9 cellular contexts compared by ENCODE assay signal in genomic region chr18:3603460-3604259, GRCh38.
DNase-seq lines count a peak whose midpoint lies in the region; ATAC-seq, FAIRE-seq and TF ChIP-seq lines count a peak whose summit lies in the region.
"Had no signal": no experiment of that assay in that cellular context is flagged by ENCODE, and none has a peak within 500 bp of the region (broad histone marks: within the 10 kb centered on the region; RNA-seq: fewer than 3 reads in every experiment).

No MANE protein-coding gene starts in this region.

- H3K4me3 Mint-ChIP-seq in activated T-cell treated with anti-CD3 and anti-CD28 coated beads, Interleukin-2, amount 50 U/mL, for 72 hours = no peak overlapping the region

- peaks cover 15 to 36% (median 24%) of the 10 kb centered on the region in 3 donors for H3K4me1 ChIP-seq in pancreas

- no peak for DNase-seq in GM12864 (ENCODE audit: low read depth)
- DNase-seq in NCI-H2196 treated with DMSO at 0.1 percent for 48 hours (lab: John Stamatoyannopoulos, UW; ENCODE audit: unreplicated experiment) = peak; percentile 59
- DNase-seq in activated T-cell treated with anti-CD3 and anti-CD28 coated beads, Interleukin-2, amount 50 U/mL, for 72 hours = peak; percentile 38 to 46
- no peak for DNase-seq in Right ventricle myocardium superior
- peak in 4 of 6 donors; percentile 63 to 75 (median 72) for DNase-seq in pancreas
- DNase-seq in germinal center (ENCODE audit: low spot score) = no peak
- no peak for DNase-seq in stimulated activated CD4-positive, alpha-beta T cell treated with anti-CD3 and anti-CD28 coated beads, Interleukin-15, amount 100 ng/mL, for 24 hours

- TF ChIP-seq CTCF in 22Rv1 (IDR thresholded peaks at IDR 0.05) (no peak), GM12864 (IDR thresholded peaks at IDR 0.05; ENCODE audit: low read depth, low read length, missing control alignments) (no peak), pancreas (IDR thresholded peaks at IDR 0.05) (no peak)

- H3K27ac ChIP-seq in 22Rv1 (peak overlapping the region; percentile 58), pancreas (peak overlapping the region; percentile 58 to 95 (median 76))

- FAIRE-seq in pancreas (lab: Jason Lieb, UNC) = no peak
- FAIRE-seq: frontal cortex had no signal

- H3K27me3 Mint-ChIP-seq in activated T-cell treated with anti-CD3 and anti-CD28 coated beads, Interleukin-2, amount 50 U/mL, for 72 hours (ENCODE audit: low read depth) = no peaks in the 10 kb centered on the region

- no peaks in the 10 kb centered on the region for H3K27me3 ChIP-seq in pancreas

- H3K36me3 ChIP-seq in pancreas = no peaks in the 10 kb centered on the region

- no peaks in the 10 kb centered on the region for H3K9me3 ChIP-seq in pancreas

- peak; percentile 55 to 63 for ATAC-seq in activated T-cell treated with anti-CD3 and anti-CD28 coated beads, Interleukin-2, amount 50 U/mL, for 72 hours (replicated peaks in 1 of 2)
- peak; percentile 69 for ATAC-seq in Right ventricle myocardium superior (ENCODE audit: poor library complexity)
- ATAC-seq in pancreas = peak; percentile 71 to 83 (median 81)

- no peak overlapping the region for H3K27ac Mint-ChIP-seq in activated T-cell treated with anti-CD3 and anti-CD28 coated beads, Interleukin-2, amount 50 U/mL, for 72 hours

- peaks cover 24% of the 10 kb centered on the region for H3K4me1 Mint-ChIP-seq in activated T-cell treated with anti-CD3 and anti-CD28 coated beads, Interleukin-2, amount 50 U/mL, for 72 hours (ENCODE audit: low read depth)

- peaks cover 2 to 3% of the 10 kb centered on the region in 2 donors for H3K36me3 Mint-ChIP-seq in activated T-cell treated with anti-CD3 and anti-CD28 coated beads, Interleukin-2, amount 50 U/mL, for 72 hours (ENCODE audit: insufficient read depth in 2 of 2)

- no peaks in the 10 kb centered on the region for H3K9me3 Mint-ChIP-seq in activated T-cell treated with anti-CD3 and anti-CD28 coated beads, Interleukin-2, amount 50 U/mL, for 72 hours

- 7 to 10% methylated on average over 12 of the region's 12 CpGs for WGBS in pancreas, 2 donors

- H3K4me3 ChIP-seq in GM12864 (ENCODE audit: low read depth, low read length) (peak overlapping the region; percentile 12; the same call in 1 of the 2 replicates), pancreas (peak overlapping the region in 2 of 4 donors; percentile 24 to 30)

- intact Hi-C loops in Right ventricle myocardium superior (cut with DNase I) = no loop called here
- intact Hi-C loops in pancreas (cut with DNase I) = no loop called here

Comparison
In these comparisons a context has a peak if more than half of its experiments do, and no peak if none do; other contexts are left out.
1. DNase-seq: peak in NCI-H2196 treated with DMSO at 0.1 percent for 48 hours (single experiment), activated T-cell treated with anti-CD3 and anti-CD28 coated beads, Interleukin-2, amount 50 U/mL, for 72 hours (2 of 2) and pancreas (4 of 6); none in GM12864 (single experiment), Right ventricle myocardium superior (single experiment), germinal center (single experiment) and stimulated activated CD4-positive, alpha-beta T cell treated with anti-CD3 and anti-CD28 coated beads, Interleukin-15, amount 100 ng/mL, for 24 hours (single experiment).
2. Peak in every context shown above with its lines, with median percentiles within 50 percentile points of each other: ATAC-seq.